ENCODE assay signal across 7 cellular contexts in the genomic region with DNA sequence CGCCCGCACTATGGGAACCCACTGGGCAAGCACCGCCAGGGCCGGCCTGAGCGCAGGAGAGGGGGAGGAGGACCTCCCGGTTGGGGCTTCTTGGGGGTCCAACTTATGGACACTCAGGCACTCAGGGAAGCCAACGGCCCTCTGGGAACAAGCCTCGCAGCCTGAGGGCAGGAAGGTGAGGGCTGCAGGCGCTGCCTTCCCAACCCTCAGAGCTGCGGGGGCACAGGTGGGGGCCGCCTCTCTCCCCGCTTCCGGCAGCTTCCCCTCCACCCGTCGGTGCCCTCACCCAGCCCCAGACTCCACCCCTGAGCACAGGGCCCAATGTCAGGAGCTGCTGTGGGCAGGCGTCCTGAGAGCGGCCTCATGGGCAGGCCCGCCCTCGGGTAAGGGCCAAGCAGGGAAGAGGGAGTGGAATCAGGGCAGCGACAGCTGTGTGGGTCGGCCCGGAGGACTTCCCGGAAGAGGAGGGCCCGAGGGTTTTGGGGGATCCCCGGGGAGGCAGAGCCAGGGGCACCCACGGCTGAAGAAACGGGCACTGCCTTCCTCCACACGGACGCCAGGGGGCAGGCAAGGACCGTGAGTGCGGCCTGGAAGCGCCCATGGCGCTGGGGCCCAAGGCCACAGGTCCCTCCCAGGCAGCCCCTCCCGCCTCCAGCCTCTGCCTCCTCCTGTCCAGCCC.
DNase-seq lines count a peak whose midpoint lies in the region; ATAC-seq and TF ChIP-seq lines count a peak whose summit lies in the region.

No MANE protein-coding gene starts in this region.

- peak; percentile 51 for TF ChIP-seq POLR2A in GM15510 (IDR thresholded peaks at IDR 0.05; ENCODE audit: borderline replicate concordance, extremely low read depth, insufficient read length)

- peak; percentile 80 for ATAC-seq in HG02852 (IDR thresholded peaks at IDR 0.05; ENCODE audit: unreplicated experiment)

- peak; percentile 93 for TF ChIP-seq CTCF in retinal pigment epithelial cell (conservative IDR thresholded peaks at IDR 0.05; ENCODE audit: low read depth, low read length)

- peak; percentile 72 for DNase-seq in NCI-H1436 (lab: John Stamatoyannopoulos, UW)
- peak; percentile 82 to 97 (median 89) for DNase-seq in T-helper 1 cell
- DNase-seq in amygdala (lab: John Stamatoyannopoulos, UW) = peak in 48 of 56 donors; percentile 6 to 79 (median 42)
- peak; percentile 96 for DNase-seq in hepatic stellate cell (ENCODE audit: low spot score)
- DNase-seq in retinal pigment epithelial cell (ENCODE audit: low read depth) = peak; percentile 30

- H3K4me3 ChIP-seq in retinal pigment epithelial cell (ENCODE audit: low read length) = peak overlapping the region; percentile 36

Comparison
In these comparisons a context has a peak if more than half of its experiments do, and no peak if none do; other contexts are left out.
1. Peak in every context shown above with its lines: DNase-seq, ATAC-seq and H3K4me3 ChIP-seq.
2. DNase-seq: peak in every context shown above with its lines; median percentile 96 in hepatic stellate cell; 89 in T-helper 1 cell; 72 in NCI-H1436; 42 in amygdala; 30 in retinal pigment epithelial cell.